20 cellular contexts compared by ENCODE assay signal in the genomic region with DNA sequence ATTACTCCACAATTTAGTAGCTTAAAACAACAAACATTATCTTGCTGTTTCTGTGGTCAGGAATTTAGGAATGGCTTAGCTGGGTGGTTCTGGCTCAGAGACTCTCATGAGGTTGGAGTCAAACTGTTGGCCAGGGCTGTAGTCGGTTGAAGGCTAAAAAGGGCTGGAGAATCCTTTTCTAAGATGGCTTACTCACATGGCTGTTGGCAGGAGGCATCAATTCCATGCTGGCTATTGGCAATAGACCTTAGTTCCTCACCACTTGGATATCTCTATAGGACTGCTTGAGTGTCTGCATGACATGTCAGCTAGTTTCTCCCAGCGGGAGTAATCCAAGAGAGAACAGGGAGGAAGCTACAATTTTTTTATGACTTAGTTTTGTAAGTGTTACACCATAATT. TPM values are rescaled to one million over a fixed set of nuclear protein-coding genes. Genes with fewer than 3 reads are reported as not detected.
DNase-seq lines count a peak whose midpoint lies in the region; ATAC-seq, FAIRE-seq and TF ChIP-seq lines count a peak whose summit lies in the region.
"Had no signal": no experiment of that assay in that cellular context is flagged by ENCODE, and none has a peak within 500 bp of the region (broad histone marks: within the 10 kb centered on the region; RNA-seq: fewer than 3 reads in every experiment).

No MANE protein-coding gene starts in this region.

- peak; percentile 21 for DNase-seq in EL
- DNase-seq in astrocyte (ENCODE audit: low read depth): peak; percentile 58
- DNase-seq in stromal cell of bone marrow (ENCODE audit: low read depth): peak; percentile 86
- DNase-seq in NOMO-1 (lab: John Stamatoyannopoulos, UW; ENCODE audit: unreplicated experiment in 2 of 2): no peak
- no peak for DNase-seq in activated CD8-positive, alpha-beta memory T cell treated with anti-CD3 and anti-CD28 coated beads, Interleukin-2, amount 50 U/mL, for 48 hours
- DNase-seq: activated CD4-positive, alpha-beta T cell treated with anti-CD3 and anti-CD28 coated beads for 1 hour; DMS 273 treated with DMSO at 0.1 percent for 48 hours; gastrocnemius medialis; NCI-H1417; NCI-H748 treated with DMSO at 0.1 percent for 48 hours had no signal

- TF ChIP-seq CTCF in astrocyte (IDR thresholded peaks at IDR 0.05; ENCODE audit: insufficient read depth, low read depth, low read length): no peak
- TF ChIP-seq CTCF in gastroesophageal sphincter (IDR thresholded peaks at IDR 0.05): no peak

- peaks cover 9% of the 10 kb centered on the region for H3K36me3 Mint-ChIP-seq in astrocyte (ENCODE audit: low read depth, unreplicated experiment)

- no peak overlapping the region for H3K4me3 ChIP-seq in astrocyte (ENCODE audit: insufficient read depth, low read depth, low read length)
- H3K4me3 ChIP-seq in gastroesophageal sphincter: no peak overlapping the region
- H3K4me3 ChIP-seq: adrenal gland; BLaER1 treated with 17β-estradiol and CSF1 and Interleukin-3, amounts not matched to agents 10 nM and 100 nM; gastrocnemius medialis; mucosa of descending colon; neural progenitor cell; vagina had no signal

- peak; percentile 20 for FAIRE-seq in astrocyte (lab: Jason Lieb, UNC)
- FAIRE-seq: endometrium had no signal

- TF ChIP-seq POLR2A in gastroesophageal sphincter (IDR thresholded peaks at IDR 0.05): no peak

- H3K27ac ChIP-seq in astrocyte (ENCODE audit: low read depth, low read length) (no peak overlapping the region), gastroesophageal sphincter (peak overlapping the region in 3 of 4 donors; percentile 73 to 81 (median 78))
- H3K27ac ChIP-seq: adrenal gland; BLaER1 treated with 17β-estradiol and CSF1 and Interleukin-3, amounts not matched to agents 10 nM and 100 nM; neural progenitor cell; vagina had no signal

- H3K79me2 ChIP-seq in astrocyte (ENCODE audit: insufficient read depth, low read length): no peaks in the 10 kb centered on the region

- no peaks in the 10 kb centered on the region for H3K36me3 ChIP-seq in astrocyte (ENCODE audit: insufficient read depth, low read length)
- no peaks in the 10 kb centered on the region for H3K36me3 ChIP-seq in gastroesophageal sphincter
- H3K36me3 ChIP-seq: adrenal gland, gastrocnemius medialis, neural progenitor cell, vagina had no signal

- H3K27ac Mint-ChIP-seq in astrocyte (ENCODE audit: unreplicated experiment): no peak overlapping the region
- H3K27ac Mint-ChIP-seq: activated T-helper 17 cell treated with anti-CD3 and anti-CD28 coated beads, Interleukin-2, amount 50 U/mL, for 72 hours; neural progenitor cell; stimulated activated naive CD8-positive, alpha-beta T cell treated with anti-CD3 and anti-CD28 coated beads, Interleukin-15, Interleukin-2, amounts not matched to agents 100 ng/mL and 50 ng/mL, for 24 hours had no signal

- no peaks in the 10 kb centered on the region for H4K20me1 ChIP-seq in astrocyte (ENCODE audit: insufficient read depth, low read length)
- H4K20me1 ChIP-seq: BLaER1 treated with 17β-estradiol and CSF1 and Interleukin-3, amounts not matched to agents 10 nM and 100 nM had no signal

- peaks cover 7% of the 10 kb centered on the region for H3K9me3 Mint-ChIP-seq in astrocyte (ENCODE audit: unreplicated experiment)
- H3K9me3 Mint-ChIP-seq: stimulated activated naive CD8-positive, alpha-beta T cell treated with anti-CD3 and anti-CD28 coated beads, Interleukin-15, Interleukin-2, amounts not matched to agents 100 ng/mL and 50 ng/mL, for 24 hours had no signal

- peaks cover 25% of the 10 kb centered on the region for H3K4me1 ChIP-seq in astrocyte (ENCODE audit: insufficient read depth, low read length)
- H3K4me1 ChIP-seq in gastroesophageal sphincter: peaks cover 13 to 29% (median 20%) of the 10 kb centered on the region in 3 donors
- H3K4me1 ChIP-seq: gastrocnemius medialis, neural progenitor cell, vagina had no signal

- H3K4me1 Mint-ChIP-seq in astrocyte (ENCODE audit: low read depth, unreplicated experiment): peaks cover 18% of the 10 kb centered on the region
- H3K4me1 Mint-ChIP-seq: activated T-helper 17 cell treated with anti-CD3 and anti-CD28 coated beads, Interleukin-2, amount 50 U/mL, for 72 hours had no signal

- no peaks in the 10 kb centered on the region for H3K27me3 ChIP-seq in astrocyte (ENCODE audit: insufficient read depth, low read length)
- no peaks in the 10 kb centered on the region for H3K27me3 ChIP-seq in gastroesophageal sphincter
- H3K27me3 ChIP-seq: adrenal gland; BLaER1 treated with 17β-estradiol and CSF1 and Interleukin-3, amounts not matched to agents 10 nM and 100 nM; vagina had no signal

- no peak overlapping the region for H2AFZ ChIP-seq in astrocyte (ENCODE audit: low read depth, low read length)
- H2AFZ ChIP-seq: neural progenitor cell had no signal

- ATAC-seq in gastroesophageal sphincter: peak; percentile 58
- ATAC-seq in GM21526 (IDR thresholded peaks at IDR 0.05; ENCODE audit: low FRiP score, unreplicated experiment): no peak
- ATAC-seq: activated T-helper 17 cell treated with anti-CD3 and anti-CD28 coated beads, Interleukin-2, amount 50 U/mL, for 72 hours had no signal

- no peak overlapping the region for H3K4me2 ChIP-seq in astrocyte (ENCODE audit: low read length)
- H3K4me2 ChIP-seq: neural progenitor cell had no signal

- WGBS in gastroesophageal sphincter (ENCODE audit: low coverage in 1 of 2), 2 donors: 38 to 75% methylated on average over 2 of the region's 2 CpGs

- no peak overlapping the region for H3K9ac ChIP-seq in astrocyte (ENCODE audit: low read length)
- H3K9ac ChIP-seq: BLaER1 treated with 17β-estradiol and CSF1 and Interleukin-3, amounts not matched to agents 10 nM and 100 nM; neural progenitor cell had no signal

- H3K27me3 Mint-ChIP-seq in astrocyte (ENCODE audit: low read depth, unreplicated experiment): no peaks in the 10 kb centered on the region
- H3K27me3 Mint-ChIP-seq: activated T-helper 17 cell treated with anti-CD3 and anti-CD28 coated beads, Interleukin-2, amount 50 U/mL, for 72 hours; stimulated activated naive CD8-positive, alpha-beta T cell treated with anti-CD3 and anti-CD28 coated beads, Interleukin-15, Interleukin-2, amounts not matched to agents 100 ng/mL and 50 ng/mL, for 24 hours had no signal

- TF ChIP-seq EP300 in gastroesophageal sphincter (IDR thresholded peaks at IDR 0.05): no peak

- no peak overlapping the region for H3K4me3 Mint-ChIP-seq in astrocyte (ENCODE audit: unreplicated experiment)
- H3K4me3 Mint-ChIP-seq: activated T-helper 17 cell treated with anti-CD3 and anti-CD28 coated beads, Interleukin-2, amount 50 U/mL, for 72 hours; neural progenitor cell; stimulated activated naive CD8-positive, alpha-beta T cell treated with anti-CD3 and anti-CD28 coated beads, Interleukin-15, Interleukin-2, amounts not matched to agents 100 ng/mL and 50 ng/mL, for 24 hours had no signal

- H3K9me3 ChIP-seq in astrocyte (ENCODE audit: insufficient read depth, low read depth, low read length) (no peaks in the 10 kb centered on the region), gastroesophageal sphincter (no peaks in the 10 kb centered on the region)
- H3K9me3 ChIP-seq: adrenal gland, gastrocnemius medialis, mucosa of descending colon, vagina had no signal

RNA-seq across cellular contexts. Expression of gene EFCAB13, which starts 6.6 kb away (rescaled TPM):
- total RNA-seq in astrocyte: 0.66 and 1.4 TPM in 2 replicates
- total RNA-seq in gastroesophageal sphincter: 10 to 100 TPM in 1 of 4 donors, 1 to 10 TPM in 3; 7.0 to 14.5 (median 8.6) TPM

Comparison
In these comparisons a context has a peak if more than half of its experiments do, and no peak if none do; other contexts are left out.
1. DNase-seq: peak in EL (single experiment), astrocyte (single experiment) and stromal cell of bone marrow (single experiment); none in NOMO-1 (0 of 2) and activated CD8-positive, alpha-beta memory T cell treated with anti-CD3 and anti-CD28 coated beads, Interleukin-2, amount 50 U/mL, for 48 hours (single experiment).